ENCODE assay signal across 15 cellular contexts in the genomic region with DNA sequence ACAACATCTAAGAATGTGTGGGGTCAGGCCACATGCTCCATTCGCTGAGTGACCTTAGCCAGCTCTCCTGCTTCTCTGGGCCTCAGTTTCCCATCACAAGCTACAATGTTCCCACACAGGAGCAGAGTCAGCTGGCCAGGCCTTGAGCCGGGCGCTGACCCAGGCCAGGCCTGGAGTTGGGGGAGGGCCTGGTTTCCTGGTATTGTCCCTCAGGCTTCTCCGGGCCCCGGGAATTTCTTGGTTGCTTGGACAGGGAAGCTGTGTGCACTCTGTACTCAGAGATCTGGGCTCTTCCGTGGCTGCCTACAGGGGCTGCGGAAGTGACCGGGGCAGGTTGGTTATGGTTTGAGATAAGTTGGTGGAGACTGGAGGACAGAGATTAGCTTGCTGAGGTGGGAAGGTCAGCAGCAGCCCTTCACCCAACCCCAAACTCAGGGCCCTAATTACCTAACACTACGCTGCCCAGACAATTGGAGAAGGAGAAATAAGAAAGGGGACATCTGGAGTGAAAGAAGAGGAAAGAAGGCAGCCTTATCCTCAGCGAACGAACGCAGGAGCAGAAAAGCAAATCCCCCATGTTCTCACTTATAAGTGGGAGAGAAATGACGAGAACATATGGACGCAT. TPM values are rescaled to one million over a fixed set of nuclear protein-coding genes. Genes with fewer than 3 reads are reported as not detected.
DNase-seq lines count a peak whose midpoint lies in the region; ATAC-seq and TF ChIP-seq lines count a peak whose summit lies in the region.
"Had no signal": no experiment of that assay in that cellular context is flagged by ENCODE, and none has a peak within 500 bp of the region (broad histone marks: within the 10 kb centered on the region; RNA-seq: fewer than 3 reads in every experiment).

No MANE protein-coding gene starts in this region.

- no peaks in the 10 kb centered on the region for H3K79me2 ChIP-seq in mammary epithelial cell (ENCODE audit: insufficient read depth, low read length)

- no peaks in the 10 kb centered on the region for H4K20me1 ChIP-seq in mammary epithelial cell (ENCODE audit: insufficient read depth, low read length)

- DNase-seq in NCI-H524 (lab: John Stamatoyannopoulos, UW) (peak; percentile 78 to 91), dorsolateral prefrontal cortex (no peak), left lung (no peak), gastrocnemius medialis (no peak), mammary epithelial cell (no peak)
- DNase-seq in stimulated activated naive CD8-positive, alpha-beta T cell treated with anti-CD3 and anti-CD28 coated beads, Interleukin-15, amount 100 ng/mL, for 72 hours: no peak
- DNase-seq: activated B cell treated with CpG ODN at 0.5 μM for 24 hours; DND-41; H7; naive thymus-derived CD8-positive, alpha-beta T cell; NCI-H1105 treated with DMSO at 0.1 percent for 48 hours; NCI-H526; SJCRH30 had no signal

- 90% methylated on average over 14 of the region's 14 CpGs for WGBS in mammary epithelial cell (ENCODE audit: low coverage, missing lambda C conversion rate)

- no peak overlapping the region for H3K27ac Mint-ChIP-seq in stimulated activated naive CD8-positive, alpha-beta T cell treated with anti-CD3 and anti-CD28 coated beads, Interleukin-15, amount 100 ng/mL, for 72 hours
- H3K27ac Mint-ChIP-seq: activated B cell treated with CpG ODN at 0.5 μM for 24 hours; naive thymus-derived CD8-positive, alpha-beta T cell had no signal

- in situ Hi-C loops in gastrocnemius medialis (cut with MboI; ENCODE audit: low sequenced_read_pairs in 4 of 4) (no loop called here), mammary epithelial cell (cut with MboI; ENCODE audit: low sequenced_read_pairs in 2 of 2) (no loop called here)

- dilution Hi-C loops in mammary epithelial cell (cut with HindIII; ENCODE audit: low sequenced_read_pairs): no loop called here

- no peaks in the 10 kb centered on the region for H3K4me1 Mint-ChIP-seq in stimulated activated naive CD8-positive, alpha-beta T cell treated with anti-CD3 and anti-CD28 coated beads, Interleukin-15, amount 100 ng/mL, for 72 hours
- H3K4me1 Mint-ChIP-seq: naive thymus-derived CD8-positive, alpha-beta T cell had no signal

- H3K27me3 ChIP-seq in dorsolateral prefrontal cortex (no peaks in the 10 kb centered on the region), left lung (no peaks in the 10 kb centered on the region), gastrocnemius medialis (no peaks in the 10 kb centered on the region), mammary epithelial cell (ENCODE audit: insufficient read depth, low read length) (no peaks in the 10 kb centered on the region)
- H3K27me3 ChIP-seq: SJCRH30 had no signal

- H3K9me3 ChIP-seq in left lung (no peaks in the 10 kb centered on the region), gastrocnemius medialis (no peaks in the 10 kb centered on the region), mammary epithelial cell (replicated peaks; ENCODE audit: insufficient read depth, low read length) (no peaks in the 10 kb centered on the region)
- H3K9me3 ChIP-seq: SJCRH30 had no signal

- H3K9ac ChIP-seq in mammary epithelial cell (ENCODE audit: insufficient read depth, low read length): no peak overlapping the region

- H3K9me3 Mint-ChIP-seq in stimulated activated naive CD8-positive, alpha-beta T cell treated with anti-CD3 and anti-CD28 coated beads, Interleukin-15, amount 100 ng/mL, for 72 hours: no peaks in the 10 kb centered on the region
- H3K9me3 Mint-ChIP-seq: activated B cell treated with CpG ODN at 0.5 μM for 24 hours; naive thymus-derived CD8-positive, alpha-beta T cell had no signal

- CTCF ChIA-PET in mammary epithelial cell (lab: Charles Lee; ENCODE audit: low non-redundant PET): no interaction called here

- ATAC-seq in left lung: peak; percentile 21
- ATAC-seq in gastrocnemius medialis: peak in 1 of 2 donors; percentile 26
- ATAC-seq in HG03097 (IDR thresholded peaks at IDR 0.05; ENCODE audit: low FRiP score, unreplicated experiment): no peak
- ATAC-seq in stimulated activated naive CD8-positive, alpha-beta T cell treated with anti-CD3 and anti-CD28 coated beads, Interleukin-15, amount 100 ng/mL, for 72 hours: no peak
- no peak for ATAC-seq in HG03565 (IDR thresholded peaks at IDR 0.05; ENCODE audit: unreplicated experiment)
- ATAC-seq: naive thymus-derived CD8-positive, alpha-beta T cell had no signal

- intact Hi-C loops in dorsolateral prefrontal cortex (cut with DNase I): no loop called here
- intact Hi-C loops in left lung (cut with DNase I): no loop called here
- intact Hi-C loops in gastrocnemius medialis (cut with DNase I; ENCODE audit: low total_unique reads): no loop called here
- intact Hi-C loops in mammary epithelial cell (cut with micrococcal nuclease): no loop called here

- H3K36me3 ChIP-seq in left lung (peaks cover 0 to 32% of the 10 kb centered on the region in 2 donors), gastrocnemius medialis (peaks cover 0 to 47% of the 10 kb centered on the region in 2 donors), mammary epithelial cell (ENCODE audit: insufficient read depth, low read length) (peaks cover 3% of the 10 kb centered on the region)
- H3K36me3 ChIP-seq: SJCRH30 had no signal

- TF ChIP-seq CTCF in dorsolateral prefrontal cortex (IDR thresholded peaks at IDR 0.05 in 54 of 56, conservative IDR thresholded peaks at IDR 0.05 in 2 of 56; ENCODE audit: low read depth in 1 of 56, partially characterized antibody in 56 of 56) (no peak), left lung (IDR thresholded peaks at IDR 0.05) (no peak), gastrocnemius medialis (IDR thresholded peaks at IDR 0.05 in 4 of 5, conservative IDR thresholded peaks at IDR 0.05 in 1 of 5) (no peak), mammary epithelial cell (conservative IDR thresholded peaks at IDR 0.05 in 1 of 2, IDR thresholded peaks at IDR 0.05 in 1 of 2; ENCODE audit: extremely low read depth in 1 of 2, insufficient read depth in 1 of 2, low read depth in 1 of 2, low read length in 2 of 2) (no peak)

- H3K4me3 Mint-ChIP-seq in stimulated activated naive CD8-positive, alpha-beta T cell treated with anti-CD3 and anti-CD28 coated beads, Interleukin-15, amount 100 ng/mL, for 72 hours: no peak overlapping the region
- H3K4me3 Mint-ChIP-seq: activated B cell treated with CpG ODN at 0.5 μM for 24 hours; naive thymus-derived CD8-positive, alpha-beta T cell had no signal

- TF ChIP-seq POLR2A in gastrocnemius medialis (IDR thresholded peaks at IDR 0.05): no peak

- H3K4me1 ChIP-seq in left lung: peaks cover 10 to 72% of the 10 kb centered on the region in 2 donors
- H3K4me1 ChIP-seq in gastrocnemius medialis: peaks cover 13 to 40% of the 10 kb centered on the region in 2 donors
- peaks cover 8% of the 10 kb centered on the region for H3K4me1 ChIP-seq in mammary epithelial cell (ENCODE audit: insufficient read depth, low read length)

- peak overlapping the region in 1 of 59 donors; percentile 6 for H3K4me3 ChIP-seq in dorsolateral prefrontal cortex
- H3K4me3 ChIP-seq in left lung: no peak overlapping the region
- H3K4me3 ChIP-seq in gastrocnemius medialis: no peak overlapping the region
- no peak overlapping the region for H3K4me3 ChIP-seq in mammary epithelial cell (replicated peaks in 1 of 3; ENCODE audit: insufficient read depth in 1 of 3, low read depth in 2 of 3, low read length in 3 of 3)
- H3K4me3 ChIP-seq: SJCRH30 had no signal

- no peak overlapping the region for H2AFZ ChIP-seq in mammary epithelial cell (ENCODE audit: low read depth, low read length)

- H3K27me3 Mint-ChIP-seq in stimulated activated naive CD8-positive, alpha-beta T cell treated with anti-CD3 and anti-CD28 coated beads, Interleukin-15, amount 100 ng/mL, for 72 hours: peaks cover 13% of the 10 kb centered on the region
- H3K27me3 Mint-ChIP-seq: activated B cell treated with CpG ODN at 0.5 μM for 24 hours had no signal

- H3K27ac ChIP-seq in dorsolateral prefrontal cortex: peak overlapping the region in 42 of 59 donors; percentile 2 to 78 (median 46)
- H3K27ac ChIP-seq in left lung: peak overlapping the region; percentile 77 to 78
- H3K27ac ChIP-seq in gastrocnemius medialis: peak overlapping the region; percentile 54 to 84 (median 76)
- no peak overlapping the region for H3K27ac ChIP-seq in mammary epithelial cell (ENCODE audit: insufficient read depth, low read depth, low read length)
- H3K27ac ChIP-seq: SJCRH30 had no signal

- no peak overlapping the region for H3K4me2 ChIP-seq in mammary epithelial cell (ENCODE audit: insufficient read depth, low read depth, low read length)

- BruUV-seq in mammary epithelial cell (replicated peaks; lab: Mats Ljungman, UMichigan): no TSS peak

RNA-seq across cellular contexts. Expression of a gene that starts 6.3 kb away (rescaled TPM):
- total RNA-seq in dorsolateral prefrontal cortex (100 to 1,000 TPM in 7 of 120 experiments, 10 to 100 TPM in 113; 17.7 to 220 (median 53.6) TPM), left lung (100 to 1,000 TPM; 174 to 391 TPM), gastrocnemius medialis (100 to 1,000 TPM in 1 of 4 donors, 10 to 100 TPM in 3; 12.8 to 152 (median 58.4) TPM), mammary epithelial cell (100 to 1,000 TPM in 1 of 2 donors, 10 to 100 TPM in 1; 53.4 to 252 TPM)
- polyA plus RNA-seq in mammary epithelial cell: 98.1 TPM
- 98.9 TPM for polyA minus RNA-seq in mammary epithelial cell
- total RNA-seq: naive thymus-derived CD8-positive, alpha-beta T cell had no signal
- polyA plus RNA-seq: naive thymus-derived CD8-positive, alpha-beta T cell had no signal

Comparison
In these comparisons a context has a peak if more than half of its experiments do, and no peak if none do; other contexts are left out.
1. DNase-seq: peak in NCI-H524 (2 of 2); none in dorsolateral prefrontal cortex (0 of 10), left lung (0 of 2), gastrocnemius medialis (0 of 2), mammary epithelial cell (single experiment) and stimulated activated naive CD8-positive, alpha-beta T cell treated with anti-CD3 and anti-CD28 coated beads, Interleukin-15, amount 100 ng/mL, for 72 hours (0 of 2).